ENCODE assay signal across 18 cellular contexts in genomic region chr12:119338593-119339363, GRCh38. TPM values are rescaled to one million over a fixed set of nuclear protein-coding genes. Genes with fewer than 3 reads are reported as not detected.
DNase-seq lines count a peak whose midpoint lies in the region; ATAC-seq and TF ChIP-seq lines count a peak whose summit lies in the region.
"Had no signal": no experiment of that assay in that cellular context is flagged by ENCODE, and none has a peak within 500 bp of the region (broad histone marks: within the 10 kb centered on the region; RNA-seq: fewer than 3 reads in every experiment).

No MANE protein-coding gene starts in this region.

- H3K79me2 ChIP-seq in neural progenitor cell (ENCODE audit: low read depth), result no peaks in the 10 kb centered on the region

- H3K27me3 ChIP-seq in H7 (ENCODE audit: control insufficient read depth, insufficient read depth, low read length), result peaks cover 46% of the 10 kb centered on the region
- peaks cover 94% of the 10 kb centered on the region for H3K27me3 ChIP-seq in neural progenitor cell
- H3K27me3 ChIP-seq: BLaER1 had no signal

- H3K27ac ChIP-seq in neural progenitor cell, result no peak overlapping the region
- H3K27ac ChIP-seq: BLaER1, SK-N-MC had no signal

- peaks cover 15% of the 10 kb centered on the region for H3K4me1 Mint-ChIP-seq in endothelial cell (ENCODE audit: unreplicated experiment)
- peaks cover 39% of the 10 kb centered on the region for H3K4me1 Mint-ChIP-seq in neural progenitor cell
- H3K4me1 Mint-ChIP-seq: T-cell had no signal

- peaks cover 38% of the 10 kb centered on the region for H4K20me1 ChIP-seq in neural progenitor cell (ENCODE audit: low read depth)
- H4K20me1 ChIP-seq: BLaER1 had no signal

- TF ChIP-seq CTCF in endothelial cell (IDR thresholded peaks at IDR 0.05; ENCODE audit: unreplicated experiment) (no peak), neural progenitor cell (IDR thresholded peaks at IDR 0.05) (no peak)

- H3K9me3 ChIP-seq in neural progenitor cell (ENCODE audit: low read depth), result no peaks in the 10 kb centered on the region

- H3K9me3 Mint-ChIP-seq in endothelial cell (ENCODE audit: unreplicated experiment) (no peaks in the 10 kb centered on the region), neural progenitor cell (no peaks in the 10 kb centered on the region)

- H3K27me3 Mint-ChIP-seq in endothelial cell (ENCODE audit: unreplicated experiment) (peaks cover 14% of the 10 kb centered on the region), neural progenitor cell (ENCODE audit: insufficient read depth, low read depth) (peaks cover 2% of the 10 kb centered on the region)

- H3K27ac Mint-ChIP-seq in endothelial cell (ENCODE audit: unreplicated experiment) (peak overlapping the region; percentile 55), neural progenitor cell (peak overlapping the region; percentile 57)
- H3K27ac Mint-ChIP-seq: T-cell had no signal

- H3K4me2 ChIP-seq in neural progenitor cell, result peak overlapping the region; percentile 72
- H3K4me2 ChIP-seq: BLaER1 had no signal

- DNase-seq in H7 (peak; percentile 52), NCI-H69 (lab: John Stamatoyannopoulos, UW) (peak; percentile 27), endothelial cell (ENCODE audit: low spot score) (no peak), neural progenitor cell (ENCODE audit: low spot score) (peak; percentile 94)
- DNase-seq in activated CD4-positive, alpha-beta T cell treated with anti-CD3 and anti-CD28 coated beads, Interleukin-2, amount 50 U/mL, for 4 hours, result no peak
- DNase-seq: EL; H9; NCI-H146; NK-92 treated with Interleukin-12 subunit alpha and Interleukin-12 subunit beta, amount 100 ng/mL, for 24 hours; PC-3; T-cell had no signal

- ATAC-seq in HG03045 (IDR thresholded peaks at IDR 0.05; ENCODE audit: unreplicated experiment) (no peak), HG02763 (IDR thresholded peaks at IDR 0.05; ENCODE audit: unreplicated experiment) (no peak)
- ATAC-seq: K562, PC-3, T-cell had no signal

- H3K36me3 Mint-ChIP-seq in endothelial cell (ENCODE audit: low read depth, unreplicated experiment) (no peaks in the 10 kb centered on the region), neural progenitor cell (no peaks in the 10 kb centered on the region)
- H3K36me3 Mint-ChIP-seq: T-cell had no signal

- H3K4me3 Mint-ChIP-seq in endothelial cell (ENCODE audit: unreplicated experiment), result no peak overlapping the region
- H3K4me3 Mint-ChIP-seq in neural progenitor cell, result peak overlapping the region; percentile 56
- H3K4me3 Mint-ChIP-seq: T-cell had no signal

- H3K36me3 ChIP-seq in H7 (replicated peaks; ENCODE audit: control insufficient read depth, insufficient read depth, low read length) (no peaks in the 10 kb centered on the region), neural progenitor cell (no peaks in the 10 kb centered on the region)
- H3K36me3 ChIP-seq: BLaER1 had no signal

- H3K4me1 ChIP-seq in neural progenitor cell, result peaks cover 48% of the 10 kb centered on the region

- H3F3A ChIP-seq in neural progenitor cell (ENCODE audit: low read depth), result peaks cover 36% of the 10 kb centered on the region

- no peak overlapping the region for H2AFZ ChIP-seq in neural progenitor cell (replicated peaks)

- H3K9ac ChIP-seq in neural progenitor cell, result no peak overlapping the region
- H3K9ac ChIP-seq: BLaER1 had no signal

- H3K4me3 ChIP-seq in H7 (ENCODE audit: insufficient read depth, low read depth, low read length) (no peak overlapping the region), neural progenitor cell (peak overlapping the region; percentile 14)
- H3K4me3 ChIP-seq: BLaER1, K562, SK-N-MC had no signal

RNA-seq across cellular contexts. Expression of gene CCDC60, which starts 4.2 kb away (rescaled TPM):
- 3.5 TPM in 1 of 2 replicates, not detected in the other for total RNA-seq in H7 (2014; rRNA removed; shearing (Covaris generic))
- total RNA-seq in endothelial cell (ENCODE audit: unreplicated experiment), result 1.9 TPM
- 0.28 and 4.6 TPM in 2 replicates for total RNA-seq in neural progenitor cell (ENCODE audit: low replicate concordance)
- total RNA-seq: HT1080, K562, NCI-H460, PC-3, T-cell had no signal

Comparison
In these comparisons a context has a peak if more than half of its experiments do, and no peak if none do; other contexts are left out.
1. DNase-seq: peak in H7 (single experiment), NCI-H69 (single experiment) and neural progenitor cell (single experiment); none in endothelial cell (single experiment) and activated CD4-positive, alpha-beta T cell treated with anti-CD3 and anti-CD28 coated beads, Interleukin-2, amount 50 U/mL, for 4 hours (0 of 2).